14 cellular contexts compared by ENCODE assay signal in genomic region chr22:21009208-21009607, GRCh38. TPM values are rescaled to one million over a fixed set of nuclear protein-coding genes. Genes with fewer than 3 reads are reported as not detected.
"Had no signal": no experiment of that assay in that cellular context is flagged by ENCODE, and none has a peak within 500 bp of the region (broad histone marks: within the 10 kb centered on the region; RNA-seq: fewer than 3 reads in every experiment).

No MANE protein-coding gene starts in this region.

RNA-seq across cellular contexts. Expression of gene P2RX6, which starts 5.8 kb away (rescaled TPM):
- total RNA-seq: dermis microvascular lymphatic vessel endothelial cell had no signal

RNA-seq across cellular contexts. Expression of gene SLC7A4, which starts 23.2 kb away (rescaled TPM):
- total RNA-seq: dermis microvascular lymphatic vessel endothelial cell, gastrocnemius medialis, glomerular endothelial cell had no signal

RNA-seq across cellular contexts. Expression of gene LRRC74B, which starts 36.5 kb away (rescaled TPM):
- total RNA-seq: chondrocyte, colonic mucosa, dermis microvascular lymphatic vessel endothelial cell, endodermal cell, gastrocnemius medialis, glomerular endothelial cell, heart right ventricle, left lobe of liver, left ventricle myocardium inferior, liver, mammary epithelial cell, mesenteric fat pad, mesothelial cell of epicardium had no signal
- polyA plus RNA-seq: heart right ventricle, keratinocyte, liver, mammary epithelial cell had no signal
